27 cellular contexts compared by ENCODE assay signal in genomic region chr4:119984998-119985397, GRCh38.
"Had no signal": no experiment of that assay in that cellular context is flagged by ENCODE, and none has a peak within 500 bp of the region (broad histone marks: within the 10 kb centered on the region; RNA-seq: fewer than 3 reads in every experiment).

No MANE protein-coding gene starts in this region.

- H3K27ac ChIP-seq: colonic mucosa, neutrophil, pancreas, prostate gland, stomach, tibial artery, upper lobe of right lung had no signal

- H3K27me3 ChIP-seq: colonic mucosa, neutrophil, pancreas, sigmoid colon, stomach, tibial artery, upper lobe of right lung had no signal

- DNase-seq: activated CD4-positive, alpha-beta memory T cell treated with anti-CD3 and anti-CD28 coated beads, Interleukin-2, amount 10 ng/mL, durations not matched to agents 7 days and 5 days; activated CD4-positive, alpha-beta T cell treated with anti-CD3 and anti-CD28 coated beads for 1 hour; activated CD4-positive, alpha-beta T cell treated with anti-CD3 and anti-CD28 coated beads, Interleukin-2, amount 10 ng/mL, durations not matched to agents 7 days and 5 days; activated CD8-positive, alpha-beta memory T cell treated with anti-CD3 and anti-CD28 coated beads, Interleukin-2, amount 50 U/mL, for 48 hours; activated gamma-delta T cell; activated naive CD4-positive, alpha-beta T cell treated with anti-CD3 and anti-CD28 coated beads, Interleukin-2, amount 10 ng/mL, durations not matched to agents 7 days and 5 days; activated T-cell treated with anti-CD3 and anti-CD28 coated beads, Interleukin-2, amount 50 U/mL, for 24 hours; amygdala; colonic mucosa; effector CD8-positive, alpha-beta T cell; foreskin melanocyte; islet precursor cell; mammary epithelial cell; naive B cell; nephron progenitor cell; pancreas; retina; sigmoid colon; stimulated activated CD4-positive, alpha-beta T cell treated with anti-CD3 and anti-CD28 coated beads, Interleukin-1b, Interleukin-23, amount 100 ng/mL, for 48 hours; stimulated activated naive B cell treated with anti-CD40 and anti-IgM and Interleukin-4, amounts not matched to agents 10 μg/mL and 1 μg/mL and 100 μg/mL, for 72 hours; stomach; T-helper 2 cell; tibial artery; upper lobe of right lung had no signal

- H3K4me1 ChIP-seq: colonic mucosa, pancreas, prostate gland, stomach, upper lobe of right lung had no signal

- H3K4me3 ChIP-seq: colonic mucosa, pancreas, prostate gland, sigmoid colon, smooth muscle cell, stomach, tibial artery, upper lobe of right lung had no signal

- FAIRE-seq: pancreas had no signal

- H3K9me3 ChIP-seq: colonic mucosa, neutrophil, pancreas, prostate gland, sigmoid colon, stomach, upper lobe of right lung had no signal

- H3K36me3 ChIP-seq: colonic mucosa, neutrophil, pancreas, prostate gland, sigmoid colon, stomach, tibial artery, upper lobe of right lung had no signal

- H3K4me2 ChIP-seq: smooth muscle cell had no signal
